In genomic region chr1:172394167-172394751, GRCh38 we compare ENCODE assay signal across 9 cellular contexts. TPM values are rescaled to one million over a fixed set of nuclear protein-coding genes. Genes with fewer than 3 reads are reported as not detected.
DNase-seq lines count a peak whose midpoint lies in the region; ATAC-seq, FAIRE-seq and TF ChIP-seq lines count a peak whose summit lies in the region.
"Had no signal": no experiment of that assay in that cellular context is flagged by ENCODE, and none has a peak within 500 bp of the region (broad histone marks: within the 10 kb centered on the region; RNA-seq: fewer than 3 reads in every experiment).

No MANE protein-coding gene starts in this region.

- H3K4me3 Mint-ChIP-seq in activated naive CD4-positive, alpha-beta T cell treated with anti-CD3 and anti-CD28 coated beads for 36 hours, result peak overlapping the region; percentile 49
- H3K4me3 Mint-ChIP-seq in stimulated activated memory B cell treated with anti-CD40 and anti-IgM and Interleukin-4, amounts not matched to agents 10 μg/mL and 1 μg/mL and 100 μg/mL, for 72 hours, result peak overlapping the region; percentile 80

- peak overlapping the region; percentile 31 for H3K4me3 ChIP-seq in OCI-LY1 (ENCODE audit: low read depth, low read length, poor library complexity, severe bottlenecking)
- no peak overlapping the region for H3K4me3 ChIP-seq in lower lobe of right lung
- no peak overlapping the region for H3K4me3 ChIP-seq in BE2C (ENCODE audit: low read depth, low read length)

- peak; percentile 6 for FAIRE-seq in D721Med (lab: Jason Lieb, UNC)

- ATAC-seq in GM21576 (IDR thresholded peaks at IDR 0.05; ENCODE audit: unreplicated experiment) (peak; percentile 75), lower lobe of right lung (peak; percentile 70 to 76)
- ATAC-seq in stimulated activated memory B cell treated with anti-CD40 and anti-IgM and Interleukin-4, amounts not matched to agents 10 μg/mL and 1 μg/mL and 100 μg/mL, for 72 hours, result peak; percentile 79

- no peaks in the 10 kb centered on the region for H3K9me2 ChIP-seq in OCI-LY1 (ENCODE audit: low read depth, low read length)

- H3K27ac ChIP-seq in OCI-LY1 (ENCODE audit: low read depth, low read length, poor library complexity, severe bottlenecking) (peak overlapping the region; percentile 92), lower lobe of right lung (peak overlapping the region; percentile 70)

- H4K20me1 ChIP-seq in OCI-LY1 (ENCODE audit: insufficient read depth, low read length), result no peaks in the 10 kb centered on the region

- CTCF ChIA-PET in activated naive CD4-positive, alpha-beta T cell treated with anti-CD3 and anti-CD28 coated beads for 36 hours (lab: Charles Lee), result interaction anchor here (0.6 to 4.0 kb wide), 11 partner anchors 14 to 392 kb away, joined by 3 to 22 read pairs (median 5); no protein-coding TSS in a partner anchor

- H3K27me3 Mint-ChIP-seq in activated naive CD4-positive, alpha-beta T cell treated with anti-CD3 and anti-CD28 coated beads for 36 hours (ENCODE audit: low read depth), result no peaks in the 10 kb centered on the region
- H3K27me3 Mint-ChIP-seq in stimulated activated memory B cell treated with anti-CD40 and anti-IgM and Interleukin-4, amounts not matched to agents 10 μg/mL and 1 μg/mL and 100 μg/mL, for 72 hours, result no peaks in the 10 kb centered on the region

- no peaks in the 10 kb centered on the region for H3F3A ChIP-seq in OCI-LY1 (ENCODE audit: insufficient read depth, low read length)

- H3K36me3 ChIP-seq in OCI-LY1 (ENCODE audit: insufficient read depth, low read length) (no peaks in the 10 kb centered on the region), lower lobe of right lung (no peaks in the 10 kb centered on the region), BE2C (no peaks in the 10 kb centered on the region)

- H3K4me1 Mint-ChIP-seq in activated naive CD4-positive, alpha-beta T cell treated with anti-CD3 and anti-CD28 coated beads for 36 hours (ENCODE audit: low read depth), result peaks cover 81% of the 10 kb centered on the region
- peaks cover 88% of the 10 kb centered on the region for H3K4me1 Mint-ChIP-seq in stimulated activated memory B cell treated with anti-CD40 and anti-IgM and Interleukin-4, amounts not matched to agents 10 μg/mL and 1 μg/mL and 100 μg/mL, for 72 hours

- H3K79me2 ChIP-seq in OCI-LY1 (ENCODE audit: insufficient read depth, low read length), result no peaks in the 10 kb centered on the region

- no peaks in the 10 kb centered on the region for H3K36me3 Mint-ChIP-seq in activated naive CD4-positive, alpha-beta T cell treated with anti-CD3 and anti-CD28 coated beads for 36 hours (ENCODE audit: low read depth)
- H3K36me3 Mint-ChIP-seq in stimulated activated memory B cell treated with anti-CD40 and anti-IgM and Interleukin-4, amounts not matched to agents 10 μg/mL and 1 μg/mL and 100 μg/mL, for 72 hours, result no peaks in the 10 kb centered on the region

- H3K9ac ChIP-seq in OCI-LY1 (ENCODE audit: low read length), result peak overlapping the region; percentile 54

- H3K27me3 ChIP-seq in OCI-LY1 (ENCODE audit: insufficient read depth, low read length) (no peaks in the 10 kb centered on the region), lower lobe of right lung (ENCODE audit: low read depth) (no peaks in the 10 kb centered on the region), BE2C (no peaks in the 10 kb centered on the region)

- H3K9me3 Mint-ChIP-seq in activated naive CD4-positive, alpha-beta T cell treated with anti-CD3 and anti-CD28 coated beads for 36 hours, result no peaks in the 10 kb centered on the region
- no peaks in the 10 kb centered on the region for H3K9me3 Mint-ChIP-seq in stimulated activated memory B cell treated with anti-CD40 and anti-IgM and Interleukin-4, amounts not matched to agents 10 μg/mL and 1 μg/mL and 100 μg/mL, for 72 hours

- DNase-seq in D721Med (ENCODE audit: insufficient read length, low spot score) (no peak), lower lobe of right lung (no peak), BE2C (no peak), hepatic stellate cell (ENCODE audit: low spot score) (no peak)
- peak; percentile 89 for DNase-seq in activated naive CD4-positive, alpha-beta T cell treated with anti-CD3 and anti-CD28 coated beads for 36 hours

- H3K9me3 ChIP-seq in OCI-LY1 (ENCODE audit: low read length) (no peaks in the 10 kb centered on the region), lower lobe of right lung (no peaks in the 10 kb centered on the region), BE2C (no peaks in the 10 kb centered on the region)

- TF ChIP-seq CTCF in D721Med (IDR thresholded peaks at IDR 0.05; ENCODE audit: insufficient read depth, missing control alignments) (no peak), OCI-LY1 (IDR thresholded peaks at IDR 0.05; ENCODE audit: low read length) (no peak), lower lobe of right lung (IDR thresholded peaks at IDR 0.05) (no peak), BE2C (IDR thresholded peaks at IDR 0.05; ENCODE audit: low read depth, low read length) (no peak)

- peak overlapping the region; percentile 62 for H3K4me2 ChIP-seq in OCI-LY1 (ENCODE audit: low read length)

- no peak overlapping the region for H2AFZ ChIP-seq in OCI-LY1 (ENCODE audit: low read length)

- intact Hi-C loops in activated naive CD4-positive, alpha-beta T cell treated with anti-CD3 and anti-CD28 coated beads for 36 hours (cut with micrococcal nuclease), result loop anchor here (1.0 to 10.0 kb wide), 10 partner anchors 14 to 739 kb away; partner anchors contain the start of genes METTL13 and MYOC
- intact Hi-C loops in lower lobe of right lung (cut with DNase I), result no loop called here

- peaks cover 70% of the 10 kb centered on the region for H3K4me1 ChIP-seq in OCI-LY1 (ENCODE audit: insufficient read depth, low read length, severe bottlenecking)
- peaks cover 26% of the 10 kb centered on the region for H3K4me1 ChIP-seq in lower lobe of right lung
- no peaks in the 10 kb centered on the region for H3K4me1 ChIP-seq in BE2C

- H3K27ac Mint-ChIP-seq in activated naive CD4-positive, alpha-beta T cell treated with anti-CD3 and anti-CD28 coated beads for 36 hours, result peak overlapping the region; percentile 70
- H3K27ac Mint-ChIP-seq in stimulated activated memory B cell treated with anti-CD40 and anti-IgM and Interleukin-4, amounts not matched to agents 10 μg/mL and 1 μg/mL and 100 μg/mL, for 72 hours, result peak overlapping the region; percentile 100

RNA-seq across cellular contexts. Expression of gene C1orf105, which starts 26.2 kb away (rescaled TPM):
- total RNA-seq in activated naive CD4-positive, alpha-beta T cell treated with anti-CD3 and anti-CD28 coated beads for 36 hours, result not detected
- not detected for total RNA-seq in lower lobe of right lung
- polyA plus RNA-seq in BE2C (2012; ENCODE audit: insufficient read depth, insufficient read length, low read depth), result not detected
- total RNA-seq: liver had no signal

RNA-seq across cellular contexts. Expression of gene PIGC, which starts 49.6 kb away (rescaled TPM):
- 10 to 100 TPM; 17.5 to 18.7 TPM for total RNA-seq in activated naive CD4-positive, alpha-beta T cell treated with anti-CD3 and anti-CD28 coated beads for 36 hours
- 22.8 TPM for total RNA-seq in lower lobe of right lung
- 67.6 TPM for polyA plus RNA-seq in BE2C (2012; ENCODE audit: insufficient read depth, insufficient read length, low read depth)
